Comparison of ENCODE assay signal across 1 cellular context in genomic region chr6:41523957-41524633, GRCh38.
TF ChIP-seq lines count a peak whose summit lies in the region.

No MANE protein-coding gene starts in this region.

TF ChIP-seq in GM23338, 12 proteins besides CTCF, POLR2A, EP300 and RAD21 (continued from another document):
- TF ChIP-seq, protein P1, sequence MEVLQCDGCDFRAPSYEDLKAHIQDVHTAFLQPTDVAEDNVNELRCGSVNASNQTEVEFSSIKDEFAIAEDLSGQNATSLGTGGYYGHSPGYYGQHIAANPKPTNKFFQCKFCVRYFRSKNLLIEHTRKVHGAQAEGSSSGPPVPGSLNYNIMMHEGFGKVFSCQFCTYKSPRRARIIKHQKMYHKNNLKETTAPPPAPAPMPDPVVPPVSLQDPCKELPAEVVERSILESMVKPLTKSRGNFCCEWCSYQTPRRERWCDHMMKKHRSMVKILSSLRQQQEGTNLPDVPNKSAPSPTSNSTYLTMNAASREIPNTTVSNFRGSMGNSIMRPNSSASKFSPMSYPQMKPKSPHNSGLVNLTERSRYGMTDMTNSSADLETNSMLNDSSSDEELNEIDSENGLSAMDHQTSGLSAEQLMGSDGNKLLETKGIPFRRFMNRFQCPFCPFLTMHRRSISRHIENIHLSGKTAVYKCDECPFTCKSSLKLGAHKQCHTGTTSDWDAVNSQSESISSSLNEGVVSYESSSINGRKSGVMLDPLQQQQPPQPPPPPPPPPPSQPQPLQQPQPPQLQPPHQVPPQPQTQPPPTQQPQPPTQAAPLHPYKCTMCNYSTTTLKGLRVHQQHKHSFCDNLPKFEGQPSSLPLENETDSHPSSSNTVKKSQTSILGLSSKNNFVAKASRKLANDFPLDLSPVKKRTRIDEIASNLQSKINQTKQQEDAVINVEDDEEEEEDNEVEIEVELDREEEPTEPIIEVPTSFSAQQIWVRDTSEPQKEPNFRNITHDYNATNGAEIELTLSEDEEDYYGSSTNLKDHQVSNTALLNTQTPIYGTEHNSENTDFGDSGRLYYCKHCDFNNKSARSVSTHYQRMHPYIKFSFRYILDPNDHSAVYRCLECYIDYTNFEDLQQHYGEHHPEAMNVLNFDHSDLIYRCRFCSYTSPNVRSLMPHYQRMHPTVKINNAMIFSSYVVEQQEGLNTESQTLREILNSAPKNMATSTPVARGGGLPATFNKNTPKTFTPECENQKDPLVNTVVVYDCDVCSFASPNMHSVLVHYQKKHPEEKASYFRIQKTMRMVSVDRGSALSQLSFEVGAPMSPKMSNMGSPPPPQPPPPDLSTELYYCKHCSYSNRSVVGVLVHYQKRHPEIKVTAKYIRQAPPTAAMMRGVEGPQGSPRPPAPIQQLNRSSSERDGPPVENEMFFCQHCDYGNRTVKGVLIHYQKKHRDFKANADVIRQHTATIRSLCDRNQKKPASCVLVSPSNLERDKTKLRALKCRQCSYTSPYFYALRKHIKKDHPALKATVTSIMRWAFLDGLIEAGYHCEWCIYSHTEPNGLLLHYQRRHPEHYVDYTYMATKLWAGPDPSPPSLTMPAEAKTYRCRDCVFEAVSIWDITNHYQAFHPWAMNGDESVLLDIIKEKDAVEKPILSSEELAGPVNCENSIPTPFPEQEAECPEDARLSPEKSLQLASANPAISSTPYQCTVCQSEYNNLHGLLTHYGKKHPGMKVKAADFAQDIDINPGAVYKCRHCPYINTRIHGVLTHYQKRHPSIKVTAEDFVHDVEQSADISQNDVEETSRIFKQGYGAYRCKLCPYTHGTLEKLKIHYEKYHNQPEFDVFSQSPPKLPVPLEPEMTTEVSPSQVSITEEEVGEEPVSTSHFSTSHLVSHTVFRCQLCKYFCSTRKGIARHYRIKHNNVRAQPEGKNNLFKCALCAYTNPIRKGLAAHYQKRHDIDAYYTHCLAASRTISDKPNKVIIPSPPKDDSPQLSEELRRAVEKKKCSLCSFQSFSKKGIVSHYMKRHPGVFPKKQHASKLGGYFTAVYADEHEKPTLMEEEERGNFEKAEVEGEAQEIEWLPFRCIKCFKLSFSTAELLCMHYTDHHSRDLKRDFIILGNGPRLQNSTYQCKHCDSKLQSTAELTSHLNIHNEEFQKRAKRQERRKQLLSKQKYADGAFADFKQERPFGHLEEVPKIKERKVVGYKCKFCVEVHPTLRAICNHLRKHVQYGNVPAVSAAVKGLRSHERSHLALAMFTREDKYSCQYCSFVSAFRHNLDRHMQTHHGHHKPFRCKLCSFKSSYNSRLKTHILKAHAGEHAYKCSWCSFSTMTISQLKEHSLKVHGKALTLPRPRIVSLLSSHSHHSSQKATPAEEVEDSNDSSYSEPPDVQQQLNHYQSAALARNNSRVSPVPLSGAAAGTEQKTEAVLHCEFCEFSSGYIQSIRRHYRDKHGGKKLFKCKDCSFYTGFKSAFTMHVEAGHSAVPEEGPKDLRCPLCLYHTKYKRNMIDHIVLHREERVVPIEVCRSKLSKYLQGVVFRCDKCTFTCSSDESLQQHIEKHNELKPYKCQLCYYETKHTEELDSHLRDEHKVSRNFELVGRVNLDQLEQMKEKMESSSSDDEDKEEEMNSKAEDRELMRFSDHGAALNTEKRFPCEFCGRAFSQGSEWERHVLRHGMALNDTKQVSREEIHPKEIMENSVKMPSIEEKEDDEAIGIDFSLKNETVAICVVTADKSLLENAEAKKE (CRISPR knock-in tag; IDR thresholded peaks at IDR 0.05): no peak
- TF ChIP-seq JUNB (IDR thresholded peaks at IDR 0.05; ENCODE audit: unreplicated experiment) (no peak), STAT1 (IDR thresholded peaks at IDR 0.05; ENCODE audit: unreplicated experiment) (no peak), ETS1 (IDR thresholded peaks at IDR 0.05) (no peak), CREB1 (CRISPR knock-in tag; IDR thresholded peaks at IDR 0.05; ENCODE audit: low read depth) (no peak), POLR2AphosphoS5 (IDR thresholded peaks at IDR 0.05; ENCODE audit: low read depth) (no peak), EZH2 (IDR thresholded peaks at IDR 0.05; ENCODE audit: low read depth, unreplicated experiment) (no peak), EZH2phosphoT487 (IDR thresholded peaks at IDR 0.05; ENCODE audit: unreplicated experiment) (no peak), ZNF114 (CRISPR knock-in tag; IDR thresholded peaks at IDR 0.05) (no peak), NANOG (IDR thresholded peaks at IDR 0.05; ENCODE audit: borderline replicate concordance) (no peak), ZNF331 (CRISPR knock-in tag; IDR thresholded peaks at IDR 0.05; ENCODE audit: low read depth) (no peak)
